ENCODE assay signal across 30 cellular contexts in genomic region chr6:91055959-91056358, GRCh38.
"Had no signal": no experiment of that assay in that cellular context is flagged by ENCODE, and none has a peak within 500 bp of the region (broad histone marks: within the 10 kb centered on the region; RNA-seq: fewer than 3 reads in every experiment).

No MANE protein-coding gene starts in this region.

- H3K9me3 ChIP-seq: colonic mucosa had no signal

- H3K4me3 Mint-ChIP-seq: dendritic cell treated with granulocyte-macrophage colony-stimulating factor and Interleukin-4, amounts not matched to agents 40 ng/mL and 50 ng/mL, for 4 days; effector memory CD8-positive, alpha-beta T cell; endodermal cell had no signal

- H3K4me1 Mint-ChIP-seq: endodermal cell had no signal

- H3K36me3 ChIP-seq: colonic mucosa, esophagus muscularis mucosa, esophagus squamous epithelium, gastrocnemius medialis, gastroesophageal sphincter, heart left ventricle, heart right ventricle had no signal

- H2AFZ ChIP-seq: hepatocyte had no signal

- H3K4me3 ChIP-seq: colonic mucosa, coronary artery, dorsolateral prefrontal cortex, esophagus muscularis mucosa, esophagus squamous epithelium, gastroesophageal sphincter, heart left ventricle, heart right ventricle, hepatocyte had no signal

- ATAC-seq: effector memory CD8-positive, alpha-beta T cell; esophagus mucosa; foreskin keratinocyte; gastrocnemius medialis; gastroesophageal sphincter; heart left ventricle; heart right ventricle had no signal

- H3K4me2 ChIP-seq: hepatocyte had no signal

- DNase-seq: colonic mucosa; cortex of kidney; dermis blood vessel endothelial cell; dorsolateral prefrontal cortex; effector CD4-positive, alpha-beta T cell; effector CD8-positive, alpha-beta T cell; effector memory CD4-positive, alpha-beta T cell; effector memory CD8-positive, alpha-beta T cell; endodermal cell; erythroblast; esophagus squamous epithelium; foreskin fibroblast; foreskin keratinocyte; foreskin melanocyte; gastrocnemius medialis; glutamatergic neuron; head of caudate nucleus; heart left ventricle; heart right ventricle had no signal

- H3K27me3 Mint-ChIP-seq: dendritic cell treated with granulocyte-macrophage colony-stimulating factor and Interleukin-4, amounts not matched to agents 40 ng/mL and 50 ng/mL, for 4 days; effector memory CD8-positive, alpha-beta T cell had no signal

- H3K79me2 ChIP-seq: hepatocyte had no signal

- H3K27ac Mint-ChIP-seq: dendritic cell treated with granulocyte-macrophage colony-stimulating factor and Interleukin-4, amounts not matched to agents 40 ng/mL and 50 ng/mL, for 4 days; effector memory CD8-positive, alpha-beta T cell; endodermal cell had no signal

- H3K27me3 ChIP-seq: colonic mucosa, dorsolateral prefrontal cortex, esophagus muscularis mucosa, esophagus squamous epithelium, foreskin keratinocyte, gastrocnemius medialis, gastroesophageal sphincter, heart left ventricle, heart right ventricle, hepatocyte had no signal

- H3K4me1 ChIP-seq: colonic mucosa, esophagus muscularis mucosa, esophagus squamous epithelium, gastrocnemius medialis, gastroesophageal sphincter, heart left ventricle, heart right ventricle had no signal

- FAIRE-seq: colon, endometrium, endothelial cell of umbilical vein, frontal cortex had no signal

- H3K27ac ChIP-seq: colonic mucosa, coronary artery, dorsolateral prefrontal cortex, epithelial cell of prostate, esophagus muscularis mucosa, esophagus squamous epithelium, foreskin keratinocyte, gastrocnemius medialis, gastroesophageal sphincter, heart left ventricle, heart right ventricle, hepatocyte had no signal
